Comparison of ENCODE assay signal across 1 cellular context in genomic region chr1:107964397-107965111, GRCh38.
TF ChIP-seq lines count a peak whose summit lies in the region.

No MANE protein-coding gene starts in this region.

TF ChIP-seq in HEK293, 187 proteins besides CTCF, POLR2A, EP300 and RAD21 (continued from another document):
- peak; percentile 65; the same call in 1 of the 2 replicates for TF ChIP-seq PRDM10 (tag by site-specific recombination; IDR thresholded peaks at IDR 0.05)
- TF ChIP-seq ZBTB7A (tag by site-specific recombination; IDR thresholded peaks at IDR 0.05; ENCODE audit: low read depth): no peak
- no peak for TF ChIP-seq ZNF521 (tag by site-specific recombination; IDR thresholded peaks at IDR 0.05)
- TF ChIP-seq ZNF624 (tag by site-specific recombination; IDR thresholded peaks at IDR 0.05): no peak
- TF ChIP-seq ZNF335 (tag by site-specific recombination; conservative IDR thresholded peaks at IDR 0.05): peak; percentile 26; the same call in 1 of the 2 replicates
- no peak for TF ChIP-seq HOXA7 (CRISPR knock-in tag; IDR thresholded peaks at IDR 0.05; ENCODE audit: borderline replicate concordance)
- no peak for TF ChIP-seq FEZF1 (tag by site-specific recombination; IDR thresholded peaks at IDR 0.05)
- TF ChIP-seq HOXD13 (CRISPR knock-in tag; IDR thresholded peaks at IDR 0.05; ENCODE audit: borderline replicate concordance): no peak
- no peak for TF ChIP-seq TSHZ1 (tag by site-specific recombination; IDR thresholded peaks at IDR 0.05; ENCODE audit: borderline replicate concordance)
- TF ChIP-seq MYNN (tag by site-specific recombination; IDR thresholded peaks at IDR 0.05; ENCODE audit: borderline replicate concordance): no peak
- TF ChIP-seq HIC1 (tag by site-specific recombination; IDR thresholded peaks at IDR 0.05): no peak
- TF ChIP-seq GLIS2 (tag by site-specific recombination; IDR thresholded peaks at IDR 0.05): no peak
- TF ChIP-seq ZNF777 (tag by site-specific recombination; IDR thresholded peaks at IDR 0.05; ENCODE audit: borderline replicate concordance): peak; percentile 81; the same call in 1 of the 2 replicates
- TF ChIP-seq ZNF548 (tag by site-specific recombination; IDR thresholded peaks at IDR 0.05): no peak
- no peak for TF ChIP-seq REPIN1 (tag by site-specific recombination; IDR thresholded peaks at IDR 0.05; ENCODE audit: low read depth)
- TF ChIP-seq SP3 (tag by site-specific recombination; IDR thresholded peaks at IDR 0.05): no peak
- TF ChIP-seq PBX3 (CRISPR knock-in tag; IDR thresholded peaks at IDR 0.05): peak; percentile 37; the same call in 1 of the 2 replicates
- peak; percentile 32; the same call in 1 of the 2 replicates for TF ChIP-seq ZBTB17 (tag by site-specific recombination; IDR thresholded peaks at IDR 0.05)
- no peak for TF ChIP-seq AEBP2 (tag by site-specific recombination; IDR thresholded peaks at IDR 0.05; ENCODE audit: borderline replicate concordance)
- no peak for TF ChIP-seq ZNF785 (tag by site-specific recombination; IDR thresholded peaks at IDR 0.05)
- no peak for TF ChIP-seq ZNF549 (tag by site-specific recombination; IDR thresholded peaks at IDR 0.05)
- peak; percentile 43 for TF ChIP-seq ZBTB26 (tag by site-specific recombination; optimal IDR thresholded peaks at IDR 0.05)
- no peak for TF ChIP-seq ZFP69B (tag by site-specific recombination; IDR thresholded peaks at IDR 0.05)
- TF ChIP-seq ZNF426 (tag by site-specific recombination; IDR thresholded peaks at IDR 0.05): no peak
- no peak for TF ChIP-seq ZNF670 (tag by site-specific recombination; IDR thresholded peaks at IDR 0.05; ENCODE audit: low read depth)
TF ChIP-seq in HEK293: peak in this region for 9.
